Comparison of ENCODE assay signal across 9 cellular contexts in the genomic region with DNA sequence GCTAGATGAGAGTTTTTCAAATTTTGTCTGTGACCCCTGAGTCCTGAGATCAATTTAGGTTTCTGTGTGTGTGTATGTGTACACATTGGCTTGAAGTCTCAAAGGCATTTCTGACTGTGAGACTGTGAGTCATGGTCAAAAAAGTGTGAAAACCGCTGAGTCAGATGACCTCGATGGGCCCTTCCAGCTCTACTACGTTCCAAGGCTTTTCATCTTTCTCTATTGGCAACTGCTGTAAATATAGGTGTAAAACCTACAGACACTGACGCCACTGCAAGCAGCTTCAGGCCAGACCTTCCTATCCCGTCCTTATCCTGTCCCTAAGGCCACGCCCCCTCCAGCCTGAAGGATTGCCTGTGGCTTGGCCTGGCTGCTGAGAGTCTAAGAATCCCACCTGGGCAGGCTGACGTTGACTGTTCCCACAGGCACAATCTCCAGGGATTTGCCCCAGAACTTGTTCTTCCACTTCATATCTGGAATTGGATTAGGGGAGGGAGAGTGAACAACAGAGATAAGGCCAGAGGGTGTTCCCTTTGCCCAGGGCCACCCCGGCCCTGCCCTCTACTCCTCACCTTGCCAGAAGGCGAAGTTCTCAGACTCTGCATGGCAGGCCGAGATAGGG. TPM values are rescaled to one million over a fixed set of nuclear protein-coding genes. Genes with fewer than 3 reads are reported as not detected.
A peak's percentile ranks its signal among the peaks of the same experiment; 100 is the strongest.
DNase-seq lines count a peak whose midpoint lies in the region; ATAC-seq lines count a peak whose summit lies in the region.
"Had no signal": no experiment of that assay in that cellular context is flagged by ENCODE, and none has a peak within 500 bp of the region (broad histone marks: within the 10 kb centered on the region; RNA-seq: fewer than 3 reads in every experiment).

No MANE protein-coding gene starts in this region.

- DNase-seq in activated naive CD4-positive, alpha-beta T cell treated with anti-CD3 and anti-CD28 coated beads, Interleukin-2, amount 50 U/mL, for 72 hours (ENCODE audit: low spot score in 2 of 2), result peak in 1 of 2 donors; percentile 43
- DNase-seq in activated naive CD4-positive, alpha-beta T cell treated with anti-CD3 and anti-CD28 coated beads, Interleukin-2, amount 50 U/mL, for 16 hours, result no peak
- DNase-seq in T-cell (peak in 9 of 34 experiments; percentile 15 to 40 (median 20)), fibroblast of the conjunctiva (ENCODE audit: low read depth) (peak; percentile 68), cortex of kidney (lab: John Stamatoyannopoulos, UW) (no peak), NCI-H446 treated with DMSO at 0.1 percent for 48 hours (lab: John Stamatoyannopoulos, UW) (no peak), NCI-H146 treated with DMSO at 0.1 percent for 48 hours (lab: John Stamatoyannopoulos, UW; ENCODE audit: unreplicated experiment) (no peak)
- peak in 1 of 2 donors; percentile 69 for DNase-seq in stimulated activated effector memory CD8-positive, alpha-beta T cell treated with anti-CD3 and anti-CD28 coated beads, Interleukin-12 subunit alpha, Interleukin-12 subunit beta, amount 100 ng/mL, for 72 hours (ENCODE audit: low spot score in 2 of 2)

- peak; percentile 88 to 93 for ATAC-seq in activated naive CD4-positive, alpha-beta T cell treated with anti-CD3 and anti-CD28 coated beads, Interleukin-2, amount 50 U/mL, for 72 hours
- peak; percentile 19 to 72 (median 49) for ATAC-seq in T-cell (replicated peaks in 1 of 4)
- peak; percentile 97 for ATAC-seq in stimulated activated effector memory CD8-positive, alpha-beta T cell treated with anti-CD3 and anti-CD28 coated beads, Interleukin-12 subunit alpha, Interleukin-12 subunit beta, amount 100 ng/mL, for 72 hours

- H3K9me3 Mint-ChIP-seq in activated naive CD4-positive, alpha-beta T cell treated with anti-CD3 and anti-CD28 coated beads, Interleukin-2, amount 50 U/mL, for 72 hours, result no peaks in the 10 kb centered on the region
- H3K9me3 Mint-ChIP-seq in T-cell, result no peaks in the 10 kb centered on the region
- no peaks in the 10 kb centered on the region for H3K9me3 Mint-ChIP-seq in stimulated activated effector memory CD8-positive, alpha-beta T cell treated with anti-CD3 and anti-CD28 coated beads, Interleukin-12 subunit alpha, Interleukin-12 subunit beta, amount 100 ng/mL, for 72 hours
- H3K9me3 Mint-ChIP-seq: activated naive CD4-positive, alpha-beta T cell treated with anti-CD3 and anti-CD28 coated beads, Interleukin-2, amount 50 U/mL, for 24 hours had no signal

- CTCF ChIA-PET in T-cell (lab: Charles Lee), result interaction anchor here in 1 of 2 donors (1.3 kb wide), 1 partner anchor 145 kb away, joined by 4 read pairs; no protein-coding TSS in a partner anchor

- H3K4me1 Mint-ChIP-seq in T-cell, result peaks cover 0 to 21% (median 9%) of the 10 kb centered on the region in 3 donors
- H3K4me1 Mint-ChIP-seq in stimulated activated effector memory CD8-positive, alpha-beta T cell treated with anti-CD3 and anti-CD28 coated beads, Interleukin-12 subunit alpha, Interleukin-12 subunit beta, amount 100 ng/mL, for 72 hours, result peaks cover 40% of the 10 kb centered on the region

- H3K27me3 Mint-ChIP-seq in T-cell, result no peaks in the 10 kb centered on the region
- H3K27me3 Mint-ChIP-seq: activated naive CD4-positive, alpha-beta T cell treated with anti-CD3 and anti-CD28 coated beads, Interleukin-2, amount 50 U/mL, for 24 hours had no signal

- H3K36me3 Mint-ChIP-seq in activated naive CD4-positive, alpha-beta T cell treated with anti-CD3 and anti-CD28 coated beads, Interleukin-2, amount 50 U/mL, for 72 hours, result peaks cover 0 to 10% of the 10 kb centered on the region in 2 donors
- peaks cover 52% of the 10 kb centered on the region for H3K36me3 Mint-ChIP-seq in T-cell
- peaks cover 72% of the 10 kb centered on the region for H3K36me3 Mint-ChIP-seq in stimulated activated effector memory CD8-positive, alpha-beta T cell treated with anti-CD3 and anti-CD28 coated beads, Interleukin-12 subunit alpha, Interleukin-12 subunit beta, amount 100 ng/mL, for 72 hours

- no peak overlapping the region for H3K4me3 Mint-ChIP-seq in T-cell
- peak overlapping the region; percentile 27 for H3K4me3 Mint-ChIP-seq in stimulated activated effector memory CD8-positive, alpha-beta T cell treated with anti-CD3 and anti-CD28 coated beads, Interleukin-12 subunit alpha, Interleukin-12 subunit beta, amount 100 ng/mL, for 72 hours
- H3K4me3 Mint-ChIP-seq: activated naive CD4-positive, alpha-beta T cell treated with anti-CD3 and anti-CD28 coated beads, Interleukin-2, amount 50 U/mL, for 24 hours had no signal

- POLR2A ChIA-PET in T-cell (lab: Charles Lee), result interaction anchor here (0.6 to 0.7 kb wide), 2 partner anchors 156 to 1001 kb away, joined by 5 to 6 read pairs; no protein-coding TSS in a partner anchor

- peak overlapping the region; percentile 36 to 70 for H3K27ac Mint-ChIP-seq in activated naive CD4-positive, alpha-beta T cell treated with anti-CD3 and anti-CD28 coated beads, Interleukin-2, amount 50 U/mL, for 72 hours
- H3K27ac Mint-ChIP-seq in T-cell, result peak overlapping the region; percentile 77 to 87
- H3K27ac Mint-ChIP-seq in stimulated activated effector memory CD8-positive, alpha-beta T cell treated with anti-CD3 and anti-CD28 coated beads, Interleukin-12 subunit alpha, Interleukin-12 subunit beta, amount 100 ng/mL, for 72 hours, result peak overlapping the region; percentile 92
- H3K27ac Mint-ChIP-seq: activated naive CD4-positive, alpha-beta T cell treated with anti-CD3 and anti-CD28 coated beads, Interleukin-2, amount 50 U/mL, for 24 hours had no signal

RNA-seq across cellular contexts. Expression of a gene that starts 11.3 kb away (rescaled TPM):
- total RNA-seq in activated naive CD4-positive, alpha-beta T cell treated with anti-CD3 and anti-CD28 coated beads, Interleukin-2, amount 50 U/mL, for 72 hours, result 10 to 100 TPM; 23.7 to 29.9 TPM
- 10 to 100 TPM; 40.4 to 57.1 (median 43.9) TPM for total RNA-seq in T-cell

RNA-seq across cellular contexts. Expression of a gene that starts 21.0 kb away (rescaled TPM):
- 10 to 100 TPM; 68.7 to 84.1 TPM for total RNA-seq in activated naive CD4-positive, alpha-beta T cell treated with anti-CD3 and anti-CD28 coated beads, Interleukin-2, amount 50 U/mL, for 72 hours
- 10 to 100 TPM; 34.1 to 60.1 (median 41.6) TPM for total RNA-seq in T-cell

RNA-seq across cellular contexts. Expression of a gene that starts 21.2 kb away (rescaled TPM):
- under 1 TPM; 0.46 to 0.60 TPM for total RNA-seq in activated naive CD4-positive, alpha-beta T cell treated with anti-CD3 and anti-CD28 coated beads, Interleukin-2, amount 50 U/mL, for 72 hours
- 1 to 10 TPM in 2 of 5 donors, under 1 TPM in 3; 0.20 to 1.0 (median 0.88) TPM for total RNA-seq in T-cell

RNA-seq across cellular contexts. Expression of a gene that starts 30.8 kb away (rescaled TPM):
- total RNA-seq in activated naive CD4-positive, alpha-beta T cell treated with anti-CD3 and anti-CD28 coated beads, Interleukin-2, amount 50 U/mL, for 72 hours, result 10 to 100 TPM; 30.9 to 34.8 TPM
- 10 to 100 TPM; 27.0 to 44.3 (median 40.6) TPM for total RNA-seq in T-cell

RNA-seq across cellular contexts. Expression of a gene that starts 40.7 kb away (rescaled TPM):
- total RNA-seq in activated naive CD4-positive, alpha-beta T cell treated with anti-CD3 and anti-CD28 coated beads, Interleukin-2, amount 50 U/mL, for 72 hours, result under 1 TPM; 0.16 to 0.23 TPM
- under 1 TPM; 0.10 to 0.26 (median 0.13) TPM for total RNA-seq in T-cell
